ENCODE assay signal across 8 cellular contexts in genomic region chr6:24919404-24919892, GRCh38. TPM values are rescaled to one million over a fixed set of nuclear protein-coding genes. Genes with fewer than 3 reads are reported as not detected.
DNase-seq lines count a peak whose midpoint lies in the region; ATAC-seq and TF ChIP-seq lines count a peak whose summit lies in the region.

No MANE protein-coding gene starts in this region.

- ATAC-seq in left cardiac atrium (no peak), PC-3 (no peak)
- no peak for ATAC-seq in activated CD8-positive, alpha-beta T cell treated with anti-CD3 and anti-CD28 coated beads, Interleukin-2, amount 10 ng/mL, durations not matched to agents 7 days and 5 days
- peak; percentile 19 for ATAC-seq in stimulated activated naive CD8-positive, alpha-beta T cell treated with anti-CD3 and anti-CD28 coated beads, Interleukin-15, amount 100 ng/mL, for 72 hours

- H3K79me2 ChIP-seq in Karpas-422 (ENCODE audit: low read length), result peaks cover 73% of the 10 kb centered on the region
- H3K79me2 ChIP-seq in PC-3 (ENCODE audit: low read length), result no peaks in the 10 kb centered on the region

- H3K36me3 Mint-ChIP-seq in activated CD8-positive, alpha-beta T cell treated with anti-CD3 and anti-CD28 coated beads, Interleukin-2, amount 10 ng/mL, durations not matched to agents 7 days and 5 days (ENCODE audit: low read depth), result peaks cover 79% of the 10 kb centered on the region

- no peaks in the 10 kb centered on the region for H3K9me3 ChIP-seq in cardiac muscle cell (ENCODE audit: low read depth)
- no peaks in the 10 kb centered on the region for H3K9me3 ChIP-seq in Karpas-422 (ENCODE audit: low read length)
- no peaks in the 10 kb centered on the region for H3K9me3 ChIP-seq in PC-3 (ENCODE audit: low read length)

- POLR2A ChIA-PET in activated CD8-positive, alpha-beta T cell treated with anti-CD3 and anti-CD28 coated beads, Interleukin-2, amount 10 ng/mL, durations not matched to agents 7 days and 5 days (lab: Charles Lee), result interaction anchor here (1.0 to 3.5 kb wide), 4 partner anchors 9 to 98 kb away, joined by 3 to 27 read pairs (median 9); partner anchors contain the start of gene RIPOR2
- POLR2A ChIA-PET in PC-3 (lab: Charles Lee; ENCODE audit: unreplicated experiment), result interaction anchor here (0.5 kb wide), 1 partner anchor 255 kb away, joined by 3 read pairs; no protein-coding TSS in a partner anchor

- no peaks in the 10 kb centered on the region for H3K27me3 Mint-ChIP-seq in activated CD8-positive, alpha-beta T cell treated with anti-CD3 and anti-CD28 coated beads, Interleukin-2, amount 10 ng/mL, durations not matched to agents 7 days and 5 days (ENCODE audit: low read depth)
- H3K27me3 Mint-ChIP-seq in stimulated activated naive CD8-positive, alpha-beta T cell treated with anti-CD3 and anti-CD28 coated beads, Interleukin-15, amount 100 ng/mL, for 72 hours, result no peaks in the 10 kb centered on the region

- no peaks in the 10 kb centered on the region for H4K20me1 ChIP-seq in Karpas-422 (ENCODE audit: insufficient read depth, low read depth, low read length)
- H4K20me1 ChIP-seq in PC-3 (ENCODE audit: low read length), result no peaks in the 10 kb centered on the region

- H3K9ac ChIP-seq in Karpas-422 (ENCODE audit: low read length), result peak overlapping the region; percentile 71
- H3K9ac ChIP-seq in PC-3 (ENCODE audit: low read length), result no peak overlapping the region

- no peak for DNase-seq in cardiac muscle cell (ENCODE audit: low read depth in 1 of 2, low spot score in 1 of 2)
- no peak for DNase-seq in left cardiac atrium
- DNase-seq in Karpas-422, result peak; percentile 97
- DNase-seq in activated CD8-positive, alpha-beta T cell treated with anti-CD3 and anti-CD28 coated beads, Interleukin-2, amount 10 ng/mL, durations not matched to agents 7 days and 5 days, result peak; percentile 37
- no peak for DNase-seq in stimulated activated naive CD8-positive, alpha-beta T cell treated with anti-CD3 and anti-CD28 coated beads, Interleukin-15, amount 100 ng/mL, for 72 hours
- no peak for DNase-seq in stimulated activated CD4-positive, alpha-beta T cell treated with anti-CD3 and anti-CD28 coated beads, Interleukin-4, amount 100 ng/mL, for 24 hours
- DNase-seq in stimulated activated CD4-positive, alpha-beta T cell treated with anti-CD3 and anti-CD28 coated beads, Interleukin-12 subunit alpha, Interleukin-12 subunit beta, amount 100 ng/mL, for 4 hours, result no peak
- DNase-seq in PC-3, result no peak

- no peaks in the 10 kb centered on the region for H3K9me3 Mint-ChIP-seq in activated CD8-positive, alpha-beta T cell treated with anti-CD3 and anti-CD28 coated beads, Interleukin-2, amount 10 ng/mL, durations not matched to agents 7 days and 5 days (ENCODE audit: insufficient read depth)
- no peaks in the 10 kb centered on the region for H3K9me3 Mint-ChIP-seq in stimulated activated naive CD8-positive, alpha-beta T cell treated with anti-CD3 and anti-CD28 coated beads, Interleukin-15, amount 100 ng/mL, for 72 hours

- BruUV-seq in PC-3 (replicated peaks; lab: Mats Ljungman, UMichigan), result no TSS peak

- H3K27ac Mint-ChIP-seq in activated CD8-positive, alpha-beta T cell treated with anti-CD3 and anti-CD28 coated beads, Interleukin-2, amount 10 ng/mL, durations not matched to agents 7 days and 5 days, result peak overlapping the region; percentile 62
- peak overlapping the region; percentile 100 for H3K27ac Mint-ChIP-seq in stimulated activated naive CD8-positive, alpha-beta T cell treated with anti-CD3 and anti-CD28 coated beads, Interleukin-15, amount 100 ng/mL, for 72 hours

- H3K4me2 ChIP-seq in Karpas-422 (ENCODE audit: low read depth, low read length, poor library complexity, severe bottlenecking) (peak overlapping the region; percentile 84), PC-3 (ENCODE audit: low read length) (no peak overlapping the region)

- H3K27ac ChIP-seq in cardiac muscle cell, result peak overlapping the region; percentile 42
- peak overlapping the region; percentile 100 for H3K27ac ChIP-seq in Karpas-422 (ENCODE audit: low read length)
- no peak overlapping the region for H3K27ac ChIP-seq in PC-3 (ENCODE audit: low read length)

- H3K27me3 ChIP-seq in cardiac muscle cell (no peaks in the 10 kb centered on the region), Karpas-422 (ENCODE audit: low read length) (no peaks in the 10 kb centered on the region), PC-3 (ENCODE audit: low read length) (no peaks in the 10 kb centered on the region)

- H3K4me3 ChIP-seq in cardiac muscle cell (no peak overlapping the region), Karpas-422 (ENCODE audit: low read length) (peak overlapping the region; percentile 62), PC-3 (ENCODE audit: low read length) (no peak overlapping the region)

- peaks cover 86% of the 10 kb centered on the region for H3K4me1 Mint-ChIP-seq in activated CD8-positive, alpha-beta T cell treated with anti-CD3 and anti-CD28 coated beads, Interleukin-2, amount 10 ng/mL, durations not matched to agents 7 days and 5 days (ENCODE audit: low read depth)
- H3K4me1 Mint-ChIP-seq in stimulated activated naive CD8-positive, alpha-beta T cell treated with anti-CD3 and anti-CD28 coated beads, Interleukin-15, amount 100 ng/mL, for 72 hours, result peaks cover 95% of the 10 kb centered on the region

- peak overlapping the region; percentile 53 for H3K4me3 Mint-ChIP-seq in activated CD8-positive, alpha-beta T cell treated with anti-CD3 and anti-CD28 coated beads, Interleukin-2, amount 10 ng/mL, durations not matched to agents 7 days and 5 days
- H3K4me3 Mint-ChIP-seq in stimulated activated naive CD8-positive, alpha-beta T cell treated with anti-CD3 and anti-CD28 coated beads, Interleukin-15, amount 100 ng/mL, for 72 hours, result peak overlapping the region; percentile 73 to 74

- H3K9me2 ChIP-seq in Karpas-422 (replicated peaks; ENCODE audit: insufficient read depth, low read length), result no peaks in the 10 kb centered on the region
- no peaks in the 10 kb centered on the region for H3K9me2 ChIP-seq in PC-3 (replicated peaks; ENCODE audit: low read length)

- H3K36me3 ChIP-seq in cardiac muscle cell, result no peaks in the 10 kb centered on the region
- 0 out of 2 replicates have a peak, but pooled peaks cover 3% of the 10 kb centered on the region for H3K36me3 ChIP-seq in Karpas-422 (ENCODE audit: insufficient read depth, low read length)
- H3K36me3 ChIP-seq in PC-3 (ENCODE audit: low read depth, low read length), result no peaks in the 10 kb centered on the region

- CTCF ChIA-PET in activated CD8-positive, alpha-beta T cell treated with anti-CD3 and anti-CD28 coated beads, Interleukin-2, amount 10 ng/mL, durations not matched to agents 7 days and 5 days (lab: Charles Lee), result interaction anchor here (0.8 to 5.9 kb wide), 19 partner anchors 9 to 152 kb away, joined by 3 to 76 read pairs (median 9); partner anchors contain the start of gene RIPOR2
- CTCF ChIA-PET in PC-3 (lab: Charles Lee), result no interaction called here

- peaks cover 20% of the 10 kb centered on the region for H3K4me1 ChIP-seq in cardiac muscle cell (ENCODE audit: low read depth)
- peaks cover 95% of the 10 kb centered on the region for H3K4me1 ChIP-seq in Karpas-422 (ENCODE audit: low read length)
- H3K4me1 ChIP-seq in PC-3 (ENCODE audit: insufficient read depth, low read length), result no peaks in the 10 kb centered on the region

- no peaks in the 10 kb centered on the region for H3F3A ChIP-seq in PC-3 (ENCODE audit: low read length, unreplicated experiment)

- TF ChIP-seq CTCF in cardiac muscle cell (IDR thresholded peaks at IDR 0.05; ENCODE audit: low read depth, low read length) (no peak), PC-3 (conservative IDR thresholded peaks at IDR 0.05; ENCODE audit: low read depth, low read length) (no peak)

- intact Hi-C loops in left cardiac atrium (cut with DNase I) (no loop called here), PC-3 (cut with micrococcal nuclease) (no loop called here)

- H2AFZ ChIP-seq in Karpas-422 (ENCODE audit: low read length), result no peak overlapping the region
- no peak overlapping the region for H2AFZ ChIP-seq in PC-3 (ENCODE audit: low read length)

RNA-seq across cellular contexts. Expression of gene RIPOR2, which starts 16.3 kb away (rescaled TPM):
- total RNA-seq in cardiac muscle cell (4.8 and 6.9 TPM in 2 replicates), left cardiac atrium (1 to 10 TPM; 4.8 to 5.4 TPM), PC-3 (2014; rRNA removed) (0.44 and 0.52 TPM in 2 replicates)
- 2.2 and 4.4 TPM in 2 replicates for polyA plus RNA-seq in cardiac muscle cell
- 72.1 and 73.8 TPM in 2 replicates for total RNA-seq in Karpas-422 (2014; rRNA removed; shearing (Covaris generic); ENCODE audit: low replicate concordance)
- total RNA-seq in activated CD8-positive, alpha-beta T cell treated with anti-CD3 and anti-CD28 coated beads, Interleukin-2, amount 10 ng/mL, durations not matched to agents 7 days and 5 days, result 100 to 1,000 TPM; 154 to 156 TPM

Comparison
In these comparisons a context has a peak if more than half of its experiments do, and no peak if none do; other contexts are left out.
1. DNase-seq: peak in Karpas-422 (single experiment) and activated CD8-positive, alpha-beta T cell treated with anti-CD3 and anti-CD28 coated beads, Interleukin-2, amount 10 ng/mL, durations not matched to agents 7 days and 5 days (single experiment); none in cardiac muscle cell (0 of 2), left cardiac atrium (single experiment), stimulated activated naive CD8-positive, alpha-beta T cell treated with anti-CD3 and anti-CD28 coated beads, Interleukin-15, amount 100 ng/mL, for 72 hours (0 of 2), stimulated activated CD4-positive, alpha-beta T cell treated with anti-CD3 and anti-CD28 coated beads, Interleukin-4, amount 100 ng/mL, for 24 hours (single experiment), stimulated activated CD4-positive, alpha-beta T cell treated with anti-CD3 and anti-CD28 coated beads, Interleukin-12 subunit alpha, Interleukin-12 subunit beta, amount 100 ng/mL, for 4 hours (single experiment) and PC-3 (single experiment).